ENCODE assay signal across 2 cellular contexts in genomic region chr9:120628925-120629497, GRCh38.
TF ChIP-seq lines count a peak whose summit lies in the region.

No MANE protein-coding gene starts in this region.

TF ChIP-seq in A549, 52 proteins besides CTCF, POLR2A, EP300 and RAD21:
- peak; percentile 14; the same call in 1 of the 3 replicates for TF ChIP-seq SMC3 (IDR thresholded peaks at IDR 0.05)
- peak; percentile 77 for TF ChIP-seq JUNB (IDR thresholded peaks at IDR 0.05)
- peak; percentile 85 for TF ChIP-seq HOXB5 (CRISPR knock-in tag; IDR thresholded peaks at IDR 0.05)
- peak; percentile 39 for TF ChIP-seq MAFK (IDR thresholded peaks at IDR 0.05; ENCODE audit: partially characterized antibody)
- peak; percentile 61 for TF ChIP-seq FOSL2 (IDR thresholded peaks at IDR 0.05)
- TF ChIP-seq FOSL2 (CRISPR knock-in tag; IDR thresholded peaks at IDR 0.05) = peak; percentile 94
- TF ChIP-seq JUN (IDR thresholded peaks at IDR 0.05) = peak; percentile 45 to 46; a peak in 2 of 5 replicates
- TF ChIP-seq MAX (IDR thresholded peaks at IDR 0.05) = peak; percentile 65
- peak; percentile 60; the same call in 1 of the 2 replicates for TF ChIP-seq NFE2L2 (conservative IDR thresholded peaks at IDR 0.05; ENCODE audit: low read length)

TF ChIP-seq in SK-N-SH, 30 proteins besides CTCF, POLR2A, EP300 and RAD21:
- TF ChIP-seq PBX3 (IDR thresholded peaks at IDR 0.05) (0 out of 2 replicates have a peak, but pooled peaks have one; percentile 24), NFIC (IDR thresholded peaks at IDR 0.05; ENCODE audit: borderline replicate concordance) (peak; percentile 26; the same call in 1 of the 2 replicates), TCF12 (IDR thresholded peaks at IDR 0.05) (0 out of 2 replicates have a peak, but pooled peaks have one; percentile 18), FOSL2 (IDR thresholded peaks at IDR 0.05; ENCODE audit: borderline replicate concordance, low read depth) (peak; percentile 72), JUND (IDR thresholded peaks at IDR 0.05) (peak; percentile 39; the same call in 1 of the 2 replicates)
